In the genomic region with DNA sequence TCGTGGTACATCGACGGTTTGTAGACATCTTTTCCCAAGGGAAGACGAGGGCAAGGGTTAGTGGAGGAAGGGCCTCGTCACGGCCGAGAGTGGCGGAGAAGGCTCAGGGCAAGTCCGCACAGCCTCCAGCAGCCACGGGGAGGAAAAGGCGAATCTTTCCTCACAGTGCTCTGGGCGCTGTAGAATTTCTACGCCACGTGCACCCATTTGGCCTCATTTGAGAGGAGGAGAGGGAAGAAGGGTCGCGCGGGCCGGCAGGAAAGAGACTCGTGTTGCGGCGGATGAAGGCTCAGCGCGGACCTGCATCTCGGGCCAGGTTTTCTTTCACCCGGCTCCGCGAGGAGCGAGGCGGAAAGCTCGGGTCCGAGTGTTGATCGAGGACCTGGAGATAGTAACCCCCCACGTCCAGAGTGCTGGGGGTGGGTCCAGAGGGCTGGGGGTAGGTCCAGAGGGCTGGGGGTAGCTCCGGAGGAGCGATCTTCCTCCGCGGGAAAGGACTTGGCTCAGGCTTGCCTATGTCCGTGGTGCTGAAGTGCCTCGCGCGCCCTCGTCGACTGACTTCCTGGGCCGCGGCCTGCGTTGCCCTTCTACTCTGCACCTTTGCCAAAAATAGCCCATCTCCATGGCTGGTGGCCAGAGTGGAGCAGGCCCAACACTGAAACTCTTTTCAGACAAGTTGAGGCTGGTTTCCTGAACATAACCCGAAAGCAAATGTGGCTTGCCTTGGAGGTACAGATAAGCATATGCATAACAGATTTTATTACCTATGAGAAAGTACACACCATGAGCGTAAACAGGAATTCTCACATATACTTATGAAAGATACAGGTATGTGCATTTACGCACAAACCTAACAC, we compare ENCODE assay signal across 8 cellular contexts. TPM values are rescaled to one million over a fixed set of nuclear protein-coding genes. Genes with fewer than 3 reads are reported as not detected.
DNase-seq lines count a peak whose midpoint lies in the region; ATAC-seq, FAIRE-seq and TF ChIP-seq lines count a peak whose summit lies in the region.

No MANE protein-coding gene starts in this region.

- H3K27ac Mint-ChIP-seq in endodermal cell (no peak overlapping the region), memory B cell (no peak overlapping the region)
- H3K27ac Mint-ChIP-seq in stimulated activated naive CD8-positive, alpha-beta T cell treated with anti-CD3 and anti-CD28 coated beads, Interleukin-15, amount 100 ng/mL, for 72 hours: peak overlapping the region in 1 of 2 donors; percentile 76

- H3K4me1 ChIP-seq in endodermal cell (ENCODE audit: control insufficient read depth, insufficient read depth, low read length): peaks cover 4% of the 10 kb centered on the region

- peak overlapping the region; percentile 84 for H3K4me3 ChIP-seq in endodermal cell (ENCODE audit: low read length)

- no peak overlapping the region for H3K9ac ChIP-seq in endodermal cell (ENCODE audit: extremely low read depth, low read length, poor library complexity, severe bottlenecking)

- peaks cover 35% of the 10 kb centered on the region for H3K27me3 Mint-ChIP-seq in endodermal cell (ENCODE audit: insufficient read depth)
- peaks cover 27% of the 10 kb centered on the region for H3K27me3 Mint-ChIP-seq in memory B cell
- H3K27me3 Mint-ChIP-seq in stimulated activated naive CD8-positive, alpha-beta T cell treated with anti-CD3 and anti-CD28 coated beads, Interleukin-15, amount 100 ng/mL, for 72 hours: peaks cover 38% of the 10 kb centered on the region

- H3K9me3 Mint-ChIP-seq in endodermal cell (peaks cover 14% of the 10 kb centered on the region), memory B cell (peaks cover 11% of the 10 kb centered on the region)
- H3K9me3 Mint-ChIP-seq in stimulated activated naive CD8-positive, alpha-beta T cell treated with anti-CD3 and anti-CD28 coated beads, Interleukin-15, amount 100 ng/mL, for 72 hours: peaks cover 5 to 23% of the 10 kb centered on the region in 2 donors

- no peak for TF ChIP-seq POLR2A in GM12892 (IDR thresholded peaks at IDR 0.05; ENCODE audit: low read depth, low read length)

- peaks cover 42% of the 10 kb centered on the region for H3K27me3 ChIP-seq in endodermal cell (ENCODE audit: control insufficient read depth, insufficient read depth, low read length, poor library complexity, severe bottlenecking)

- H3K4me1 Mint-ChIP-seq in endodermal cell (peaks cover 13% of the 10 kb centered on the region), memory B cell (peaks cover 18% of the 10 kb centered on the region)
- peaks cover 26% of the 10 kb centered on the region for H3K4me1 Mint-ChIP-seq in stimulated activated naive CD8-positive, alpha-beta T cell treated with anti-CD3 and anti-CD28 coated beads, Interleukin-15, amount 100 ng/mL, for 72 hours

- no peak for DNase-seq in GM12892 (ENCODE audit: insufficient read length)
- peak; percentile 23 for DNase-seq in NCI-H2171 (lab: John Stamatoyannopoulos, UW)
- peak; percentile 69 for DNase-seq in activated CD8-positive, alpha-beta memory T cell treated with anti-CD3 and anti-CD28 coated beads for 24 hours
- peak; percentile 89 for DNase-seq in endodermal cell
- DNase-seq in memory B cell (ENCODE audit: low spot score in 2 of 2): peak in 1 of 2 donors; percentile 14
- DNase-seq in stimulated activated naive CD8-positive, alpha-beta T cell treated with anti-CD3 and anti-CD28 coated beads, Interleukin-15, amount 100 ng/mL, for 72 hours: peak; percentile 29 to 33
- no peak for DNase-seq in GM20000 (ENCODE audit: low spot score)

- ATAC-seq in memory B cell (ENCODE audit: low read depth) (peak; percentile 44), GM18870 (IDR thresholded peaks at IDR 0.05; ENCODE audit: unreplicated experiment) (no peak)
- peak; percentile 26 for ATAC-seq in stimulated activated naive CD8-positive, alpha-beta T cell treated with anti-CD3 and anti-CD28 coated beads, Interleukin-15, amount 100 ng/mL, for 72 hours

- TF ChIP-seq CTCF in endodermal cell (conservative IDR thresholded peaks at IDR 0.05) (no peak), GM20000 (IDR thresholded peaks at IDR 0.05; ENCODE audit: extremely low read depth, missing control alignments) (no peak)

- H3K36me3 ChIP-seq in endodermal cell (ENCODE audit: control insufficient read depth, insufficient read depth, low read length): no peaks in the 10 kb centered on the region

- peaks cover 6% of the 10 kb centered on the region for H3K36me3 Mint-ChIP-seq in endodermal cell (ENCODE audit: low read depth)
- peaks cover 4% of the 10 kb centered on the region for H3K36me3 Mint-ChIP-seq in memory B cell

- peaks cover 4% of the 10 kb centered on the region for H3K9me3 ChIP-seq in endodermal cell (ENCODE audit: control insufficient read depth, low read length)

- H3K4me3 Mint-ChIP-seq in endodermal cell (peak overlapping the region; percentile 66), memory B cell (peak overlapping the region; percentile 85)
- H3K4me3 Mint-ChIP-seq in stimulated activated naive CD8-positive, alpha-beta T cell treated with anti-CD3 and anti-CD28 coated beads, Interleukin-15, amount 100 ng/mL, for 72 hours: peak overlapping the region; percentile 93 to 96

- peak; percentile 44 for FAIRE-seq in GM12892 (lab: Jason Lieb, UNC)

- no peak overlapping the region for H3K27ac ChIP-seq in endodermal cell (ENCODE audit: low read depth, low read length)

- 9 to 13% methylated on average over 21 to 49 of the region's 49 CpGs for WGBS in endodermal cell (ENCODE audit: insufficient coverage in 1 of 2, insufficient read length in 1 of 2), 2 experiments

RNA-seq across cellular contexts. Expression of a gene that starts 1.1 kb away (rescaled TPM):
- polyA plus RNA-seq in GM12892 (2012; ENCODE audit: missing spikeins): 1.6 TPM
- total RNA-seq in endodermal cell: 1 to 10 TPM in 1 of 2 donors, under 1 TPM in 1; 0.77 to 1.4 TPM
- 5.0 TPM for polyA plus RNA-seq in endodermal cell (2013, experiment 1 of 2)
- 4.9 TPM for polyA plus RNA-seq in endodermal cell (2013, experiment 2 of 2)

RNA-seq across cellular contexts. Expression of a gene that starts 42.0 kb away (rescaled TPM):
- 18.2 TPM for polyA plus RNA-seq in GM12892 (2012; ENCODE audit: missing spikeins)
- total RNA-seq in endodermal cell: 10 to 100 TPM; 24.5 to 28.9 TPM
- polyA plus RNA-seq in endodermal cell (2013, experiment 1 of 2): 31.7 TPM
- polyA plus RNA-seq in endodermal cell (2013, experiment 2 of 2): 29.0 TPM

Comparison
In these comparisons a context has a peak if more than half of its experiments do, and no peak if none do; other contexts are left out.
1. DNase-seq: peak in NCI-H2171 (single experiment), activated CD8-positive, alpha-beta memory T cell treated with anti-CD3 and anti-CD28 coated beads for 24 hours (single experiment), endodermal cell (single experiment) and stimulated activated naive CD8-positive, alpha-beta T cell treated with anti-CD3 and anti-CD28 coated beads, Interleukin-15, amount 100 ng/mL, for 72 hours (2 of 2); none in GM12892 (single experiment) and GM20000 (single experiment).
2. Peak in every context shown above with its lines, with median percentiles within 50 percentile points of each other: H3K4me3 Mint-ChIP-seq.